1 cellular context compared by ENCODE assay signal in genomic region chr18:9137168-9138066, GRCh38.
TF ChIP-seq lines count a peak whose summit lies in the region.

No MANE protein-coding gene starts in this region.

TF ChIP-seq in GM12878, 131 proteins besides CTCF, POLR2A, EP300 and RAD21 (continued from another document):
- TF ChIP-seq, protein P1, sequence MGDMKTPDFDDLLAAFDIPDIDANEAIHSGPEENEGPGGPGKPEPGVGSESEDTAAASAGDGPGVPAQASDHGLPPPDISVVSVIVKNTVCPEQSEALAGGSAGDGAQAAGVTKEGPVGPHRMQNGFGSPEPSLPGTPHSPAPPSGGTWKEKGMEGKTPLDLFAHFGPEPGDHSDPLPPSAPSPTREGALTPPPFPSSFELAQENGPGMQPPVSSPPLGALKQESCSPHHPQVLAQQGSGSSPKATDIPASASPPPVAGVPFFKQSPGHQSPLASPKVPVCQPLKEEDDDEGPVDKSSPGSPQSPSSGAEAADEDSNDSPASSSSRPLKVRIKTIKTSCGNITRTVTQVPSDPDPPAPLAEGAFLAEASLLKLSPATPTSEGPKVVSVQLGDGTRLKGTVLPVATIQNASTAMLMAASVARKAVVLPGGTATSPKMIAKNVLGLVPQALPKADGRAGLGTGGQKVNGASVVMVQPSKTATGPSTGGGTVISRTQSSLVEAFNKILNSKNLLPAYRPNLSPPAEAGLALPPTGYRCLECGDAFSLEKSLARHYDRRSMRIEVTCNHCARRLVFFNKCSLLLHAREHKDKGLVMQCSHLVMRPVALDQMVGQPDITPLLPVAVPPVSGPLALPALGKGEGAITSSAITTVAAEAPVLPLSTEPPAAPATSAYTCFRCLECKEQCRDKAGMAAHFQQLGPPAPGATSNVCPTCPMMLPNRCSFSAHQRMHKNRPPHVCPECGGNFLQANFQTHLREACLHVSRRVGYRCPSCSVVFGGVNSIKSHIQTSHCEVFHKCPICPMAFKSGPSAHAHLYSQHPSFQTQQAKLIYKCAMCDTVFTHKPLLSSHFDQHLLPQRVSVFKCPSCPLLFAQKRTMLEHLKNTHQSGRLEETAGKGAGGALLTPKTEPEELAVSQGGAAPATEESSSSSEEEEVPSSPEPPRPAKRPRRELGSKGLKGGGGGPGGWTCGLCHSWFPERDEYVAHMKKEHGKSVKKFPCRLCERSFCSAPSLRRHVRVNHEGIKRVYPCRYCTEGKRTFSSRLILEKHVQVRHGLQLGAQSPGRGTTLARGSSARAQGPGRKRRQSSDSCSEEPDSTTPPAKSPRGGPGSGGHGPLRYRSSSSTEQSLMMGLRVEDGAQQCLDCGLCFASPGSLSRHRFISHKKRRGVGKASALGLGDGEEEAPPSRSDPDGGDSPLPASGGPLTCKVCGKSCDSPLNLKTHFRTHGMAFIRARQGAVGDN (IDR thresholded peaks at IDR 0.05) = 0 out of 2 replicates have a peak, but pooled peaks have one; percentile 52
- TF ChIP-seq PKNOX1 (IDR thresholded peaks at IDR 0.05) = peak; percentile 71
- peak; percentile 39 to 89; a peak in 3 of 4 replicates for TF ChIP-seq BHLHE40 (IDR thresholded peaks at IDR 0.05; ENCODE audit: borderline replicate concordance in 1 of 2, low read depth in 2 of 2, low read length in 1 of 2)
- 0 out of 2 replicates have a peak, but pooled peaks have one; percentile 19 for TF ChIP-seq LARP7 (IDR thresholded peaks at IDR 0.05)
- no peak for TF ChIP-seq GABPA (IDR thresholded peaks at IDR 0.05; ENCODE audit: low read depth)
- peak; percentile 42 for TF ChIP-seq NKRF (conservative IDR thresholded peaks at IDR 0.05)
- TF ChIP-seq ATF7 (IDR thresholded peaks at IDR 0.05; ENCODE audit: low read depth) = peak; percentile 54
- peak; percentile 87 for TF ChIP-seq CREB1 (IDR thresholded peaks at IDR 0.05; ENCODE audit: low read depth)
- peak in 1 of 2 experiments; percentile 66; a peak in 1 of 3 replicates for TF ChIP-seq EGR1 (IDR thresholded peaks at IDR 0.05; ENCODE audit: borderline replicate concordance in 1 of 2, low read depth in 2 of 2, low read length in 2 of 2)
- no peak for TF ChIP-seq NFXL1 (IDR thresholded peaks at IDR 0.05; ENCODE audit: borderline replicate concordance)
- TF ChIP-seq POLR2AphosphoS5 (IDR thresholded peaks at IDR 0.05; ENCODE audit: low read length) = peak; percentile 52; the same call in 1 of the 2 replicates
- peak; percentile 48; the same call in 1 of the 2 replicates for TF ChIP-seq TCF12 (IDR thresholded peaks at IDR 0.05; ENCODE audit: low read depth, low read length)
- TF ChIP-seq SMAD1 (IDR thresholded peaks at IDR 0.05; ENCODE audit: low read depth, partially characterized antibody) = no peak
- TF ChIP-seq ZBTB40 (IDR thresholded peaks at IDR 0.05; ENCODE audit: borderline replicate concordance) = peak; percentile 14; the same call in 1 of the 2 replicates
- peak; percentile 28 for TF ChIP-seq HDAC6 (IDR thresholded peaks at IDR 0.05; ENCODE audit: unreplicated experiment)
- no peak for TF ChIP-seq MYC (IDR thresholded peaks at IDR 0.05; ENCODE audit: insufficient read depth, insufficient read length, insufficient replicate concordance, low read length, severe bottlenecking)
- peak; percentile 31 for TF ChIP-seq NBN (IDR thresholded peaks at IDR 0.05)
- TF ChIP-seq TAF1 (IDR thresholded peaks at IDR 0.05; ENCODE audit: borderline replicate concordance, low read depth, low read length) = peak; percentile 32; the same call in 1 of the 2 replicates
- no peak for TF ChIP-seq SREBF2 (IDR thresholded peaks at IDR 0.05; ENCODE audit: low read length)
- TF ChIP-seq, protein P2, sequence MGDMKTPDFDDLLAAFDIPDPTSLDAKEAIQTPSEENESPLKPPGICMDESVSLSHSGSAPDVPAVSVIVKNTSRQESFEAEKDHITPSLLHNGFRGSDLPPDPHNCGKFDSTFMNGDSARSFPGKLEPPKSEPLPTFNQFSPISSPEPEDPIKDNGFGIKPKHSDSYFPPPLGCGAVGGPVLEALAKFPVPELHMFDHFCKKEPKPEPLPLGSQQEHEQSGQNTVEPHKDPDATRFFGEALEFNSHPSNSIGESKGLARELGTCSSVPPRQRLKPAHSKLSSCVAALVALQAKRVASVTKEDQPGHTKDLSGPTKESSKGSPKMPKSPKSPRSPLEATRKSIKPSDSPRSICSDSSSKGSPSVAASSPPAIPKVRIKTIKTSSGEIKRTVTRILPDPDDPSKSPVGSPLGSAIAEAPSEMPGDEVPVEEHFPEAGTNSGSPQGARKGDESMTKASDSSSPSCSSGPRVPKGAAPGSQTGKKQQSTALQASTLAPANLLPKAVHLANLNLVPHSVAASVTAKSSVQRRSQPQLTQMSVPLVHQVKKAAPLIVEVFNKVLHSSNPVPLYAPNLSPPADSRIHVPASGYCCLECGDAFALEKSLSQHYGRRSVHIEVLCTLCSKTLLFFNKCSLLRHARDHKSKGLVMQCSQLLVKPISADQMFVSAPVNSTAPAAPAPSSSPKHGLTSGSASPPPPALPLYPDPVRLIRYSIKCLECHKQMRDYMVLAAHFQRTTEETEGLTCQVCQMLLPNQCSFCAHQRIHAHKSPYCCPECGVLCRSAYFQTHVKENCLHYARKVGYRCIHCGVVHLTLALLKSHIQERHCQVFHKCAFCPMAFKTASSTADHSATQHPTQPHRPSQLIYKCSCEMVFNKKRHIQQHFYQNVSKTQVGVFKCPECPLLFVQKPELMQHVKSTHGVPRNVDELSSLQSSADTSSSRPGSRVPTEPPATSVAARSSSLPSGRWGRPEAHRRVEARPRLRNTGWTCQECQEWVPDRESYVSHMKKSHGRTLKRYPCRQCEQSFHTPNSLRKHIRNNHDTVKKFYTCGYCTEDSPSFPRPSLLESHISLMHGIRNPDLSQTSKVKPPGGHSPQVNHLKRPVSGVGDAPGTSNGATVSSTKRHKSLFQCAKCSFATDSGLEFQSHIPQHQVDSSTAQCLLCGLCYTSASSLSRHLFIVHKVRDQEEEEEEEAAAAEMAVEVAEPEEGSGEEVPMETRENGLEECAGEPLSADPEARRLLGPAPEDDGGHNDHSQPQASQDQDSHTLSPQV (IDR thresholded peaks at IDR 0.05) = no peak
- peak; percentile 42; the same call in 1 of the 2 replicates for TF ChIP-seq CREM (IDR thresholded peaks at IDR 0.05; ENCODE audit: low read depth)
- TF ChIP-seq YY1 (IDR thresholded peaks at IDR 0.05; ENCODE audit: low read depth, low read length) = peak; percentile 88
- no peak for TF ChIP-seq SREBF1 (IDR thresholded peaks at IDR 0.05; ENCODE audit: low read length)
- 0 out of 2 replicates have a peak, but pooled peaks have one; percentile 19 for TF ChIP-seq RB1 (IDR thresholded peaks at IDR 0.05; ENCODE audit: borderline replicate concordance)
- no peak for TF ChIP-seq KDM1A (IDR thresholded peaks at IDR 0.05; ENCODE audit: borderline replicate concordance)
